Comparison of ENCODE assay signal across 19 cellular contexts in genomic region chr19:51586103-51586728, GRCh38. TPM values are rescaled to one million over a fixed set of nuclear protein-coding genes. Genes with fewer than 3 reads are reported as not detected.
DNase-seq lines count a peak whose midpoint lies in the region; ATAC-seq and TF ChIP-seq lines count a peak whose summit lies in the region.
"Had no signal": no experiment of that assay in that cellular context is flagged by ENCODE, and none has a peak within 500 bp of the region (broad histone marks: within the 10 kb centered on the region; RNA-seq: fewer than 3 reads in every experiment).

No MANE protein-coding gene starts in this region.

- TF ChIP-seq CTCF in IMR-90 (conservative IDR thresholded peaks at IDR 0.05; ENCODE audit: low read depth, low read length) (no peak), endothelial cell (IDR thresholded peaks at IDR 0.05; ENCODE audit: unreplicated experiment) (no peak)

- H2BK20ac ChIP-seq in IMR-90 (ENCODE audit: low read depth, low read length), result no peak overlapping the region

- no peak overlapping the region for H3K4ac ChIP-seq in IMR-90 (ENCODE audit: low read depth, low read length)

- H3K9me1 ChIP-seq in IMR-90 (ENCODE audit: insufficient read depth, low read length), result no peaks in the 10 kb centered on the region

- no peak overlapping the region for H3K56ac ChIP-seq in IMR-90 (ENCODE audit: extremely low read depth, insufficient read depth, low read length)

- H3K18ac ChIP-seq in IMR-90 (ENCODE audit: low read depth, low read length), result no peak overlapping the region

- H3K27me3 Mint-ChIP-seq in endothelial cell (ENCODE audit: unreplicated experiment), result no peaks in the 10 kb centered on the region

- in situ Hi-C loops in IMR-90 (cut with MboI; ENCODE audit: low sequenced_read_pairs), result no loop called here

- TF ChIP-seq RAD21 in IMR-90 (IDR thresholded peaks at IDR 0.05; ENCODE audit: low read length), result no peak

- no peak overlapping the region for H2AK9ac ChIP-seq in IMR-90 (replicated peaks; ENCODE audit: low read depth, low read length, poor library complexity)

- POLR2A ChIA-PET in IMR-90 (lab: Charles Lee; ENCODE audit: unreplicated experiment), result no interaction called here

- H4K20me1 ChIP-seq in IMR-90 (ENCODE audit: insufficient read depth, low read length), result no peaks in the 10 kb centered on the region

- no peak overlapping the region for H3K23ac ChIP-seq in IMR-90 (ENCODE audit: low read depth, low read length)

- no peaks in the 10 kb centered on the region for H3K4me1 Mint-ChIP-seq in endothelial cell (ENCODE audit: unreplicated experiment)
- H3K4me1 Mint-ChIP-seq: GM23338 had no signal

- no peak overlapping the region for H2AK5ac ChIP-seq in IMR-90 (ENCODE audit: low read depth, low read length)

- peaks cover 21% of the 10 kb centered on the region for H3K9me3 ChIP-seq in IMR-90 (ENCODE audit: control insufficient read depth, insufficient read depth, low read length)

- H2BK5ac ChIP-seq in IMR-90 (ENCODE audit: low read depth, low read length, poor library complexity, severe bottlenecking), result no peak overlapping the region

- H3K27ac Mint-ChIP-seq in endothelial cell (ENCODE audit: unreplicated experiment), result no peak overlapping the region
- H3K27ac Mint-ChIP-seq: GM23338 had no signal

- H3K27ac ChIP-seq in IMR-90 (ENCODE audit: insufficient read depth, low read length), result no peak overlapping the region
- H3K27ac ChIP-seq: 22Rv1, SJCRH30 had no signal

- H3K4me3 ChIP-seq in IMR-90 (ENCODE audit: insufficient read depth, low read depth, low read length), result no peak overlapping the region
- H3K4me3 ChIP-seq: GM23338, SJCRH30 had no signal

- H4K8ac ChIP-seq in IMR-90 (ENCODE audit: low read depth in 2 of 2, low read length in 2 of 2), result no peak overlapping the region

- no peak overlapping the region for H4K91ac ChIP-seq in IMR-90 (ENCODE audit: insufficient read depth, low read depth, low read length)

- dilution Hi-C loops in IMR-90 (cut with HindIII; ENCODE audit: low sequenced_read_pairs, unreplicated experiment), result no loop called here

- no peak overlapping the region for H2BK120ac ChIP-seq in IMR-90 (ENCODE audit: low read depth, low read length)

- no peak overlapping the region for H4K5ac ChIP-seq in IMR-90 (ENCODE audit: low read depth, low read length)

- H3K36me3 Mint-ChIP-seq in endothelial cell (ENCODE audit: low read depth, unreplicated experiment), result peaks cover 66% of the 10 kb centered on the region

- no peaks in the 10 kb centered on the region for H3K27me3 ChIP-seq in IMR-90 (ENCODE audit: control insufficient read depth, insufficient read depth, low read length)
- H3K27me3 ChIP-seq: SJCRH30 had no signal

- DNase-seq in NCI-H1436 (lab: John Stamatoyannopoulos, UW) (peak; percentile 16), NCI-H1436 treated with DMSO at 0.1 percent for 48 hours (lab: John Stamatoyannopoulos, UW) (no peak), IMR-90 (no peak), NOMO-1 treated with DMSO at 0.1 percent for 48 hours (lab: John Stamatoyannopoulos, UW; ENCODE audit: unreplicated experiment) (peak; percentile 88), endothelial cell (ENCODE audit: low spot score) (no peak), COR-L47 (lab: John Stamatoyannopoulos, UW) (no peak), HUDEP-2 (lab: John Stamatoyannopoulos, UW; ENCODE audit: unreplicated experiment in 76 of 76) (no peak)
- DNase-seq: C1 segment of cervical spinal cord, NCI-H1694, NCI-H2107, NCI-H446, NCI-H774, SJCRH30 had no signal

- ATAC-seq in IMR-90 (ENCODE audit: low read depth), result no peak
- ATAC-seq in HG03521 (IDR thresholded peaks at IDR 0.05; ENCODE audit: unreplicated experiment), result no peak
- ATAC-seq: GM23338 had no signal

- H2AFZ ChIP-seq in IMR-90 (replicated peaks; ENCODE audit: low read length, poor library complexity), result no peak overlapping the region
- H2AFZ ChIP-seq: GM23338 had no signal

- peak overlapping the region; percentile 82 for H3K4me3 Mint-ChIP-seq in endothelial cell (ENCODE audit: unreplicated experiment)
- H3K4me3 Mint-ChIP-seq: GM23338 had no signal

- peaks cover 1 to 5% of the 10 kb centered on the region in 2 experiments; a peak in 3 of 4 replicates for H3K79me1 ChIP-seq in IMR-90 (ENCODE audit: low read depth in 1 of 2, low read length in 2 of 2)

- CTCF ChIA-PET in IMR-90 (lab: Yijun Ruan, JAX), result no interaction called here

- no peak overlapping the region for H3K14ac ChIP-seq in IMR-90 (replicated peaks; ENCODE audit: low read depth, low read length)

- no peaks in the 10 kb centered on the region for H3K9me3 Mint-ChIP-seq in endothelial cell (ENCODE audit: unreplicated experiment)

- no peak overlapping the region for H3K9ac ChIP-seq in IMR-90 (ENCODE audit: low read depth, low read length)

- intact Hi-C loops in IMR-90 (cut with micrococcal nuclease), result no loop called here

- H2BK15ac ChIP-seq in IMR-90 (ENCODE audit: low read depth, low read length), result no peak overlapping the region

- H3K4me1 ChIP-seq in IMR-90 (ENCODE audit: control insufficient read depth, insufficient read depth, low read length), result no peaks in the 10 kb centered on the region
- H3K4me1 ChIP-seq: SJCRH30 had no signal

- H3K4me2 ChIP-seq in IMR-90 (ENCODE audit: low read depth, low read length), result no peak overlapping the region
- H3K4me2 ChIP-seq: GM23338 had no signal

- BruUV-seq in IMR-90 (replicated peaks; lab: Mats Ljungman, UMichigan), result no TSS peak

- no CpG with 5 or more reads among the region's 1 CpG for WGBS in IMR-90 (ENCODE audit: extremely low coverage in 2 of 2, insufficient read length in 1 of 2), 2 experiments

- no peak for TF ChIP-seq POLR2A in IMR-90 (IDR thresholded peaks at IDR 0.05; ENCODE audit: low read depth, low read length)

- H3K36me3 ChIP-seq in IMR-90 (ENCODE audit: control insufficient read depth, insufficient read depth, low read length), result peaks cover 30% of the 10 kb centered on the region

TF ChIP-seq in IMR-90, 13 proteins besides CTCF, POLR2A, EP300 and RAD21:
- no peak for TF ChIP-seq RFX5 (IDR thresholded peaks at IDR 0.05; ENCODE audit: low read depth, low read length)
- TF ChIP-seq USF2 (IDR thresholded peaks at IDR 0.05; ENCODE audit: low read depth, low read length), result no peak
- TF ChIP-seq BHLHE40 (IDR thresholded peaks at IDR 0.05; ENCODE audit: low read depth, low read length), result no peak
- TF ChIP-seq SMC3 (IDR thresholded peaks at IDR 0.05; ENCODE audit: low read depth, low read length), result no peak
- no peak for TF ChIP-seq RCOR1 (IDR thresholded peaks at IDR 0.05; ENCODE audit: insufficient replicate concordance, low read length)
- no peak for TF ChIP-seq MAZ (IDR thresholded peaks at IDR 0.05; ENCODE audit: borderline replicate concordance, low read depth, low read length)
- no peak for TF ChIP-seq FOS (IDR thresholded peaks at IDR 0.05; ENCODE audit: low read depth, low read length)
- no peak for TF ChIP-seq ELK1 (IDR thresholded peaks at IDR 0.05; ENCODE audit: borderline replicate concordance, low read depth, low read length)
- TF ChIP-seq CEBPB (IDR thresholded peaks at IDR 0.05; ENCODE audit: low read depth, low read length), result no peak
- no peak for TF ChIP-seq CHD1 (IDR thresholded peaks at IDR 0.05; ENCODE audit: low read depth, low read length)
- peak; percentile 93 for TF ChIP-seq NFE2L2 (IDR thresholded peaks at IDR 0.05; ENCODE audit: low read depth, low read length)
- TF ChIP-seq MXI1 (IDR thresholded peaks at IDR 0.05; ENCODE audit: borderline replicate concordance, low read depth, low read length), result no peak
- peak; percentile 97 for TF ChIP-seq MAFK (IDR thresholded peaks at IDR 0.05; ENCODE audit: low read depth, low read length)
TF ChIP-seq in IMR-90: peak in this region for 2.

RNA-seq across cellular contexts. Expression of gene ZNF175, which starts 15.1 kb away (rescaled TPM):
- 6.4 and 8.4 TPM in 2 replicates for total RNA-seq in IMR-90 (2012; rRNA removed)
- 3.3 and 3.6 TPM in 2 replicates for polyA plus RNA-seq in IMR-90 (2012; rRNA removed)
- polyA plus RNA-seq in IMR-90 (2012; cell fraction: cytosol; rRNA removed), result 0.65 and 0.84 TPM in 2 replicates
- polyA plus RNA-seq in IMR-90 (2012; cell fraction: nucleus; rRNA removed; ENCODE audit: low replicate concordance), result 4.6 and 15.9 TPM in 2 replicates
- 18.3 TPM for total RNA-seq in endothelial cell (ENCODE audit: unreplicated experiment)

RNA-seq across cellular contexts. Expression of gene SIGLEC5, which starts 44.0 kb away (rescaled TPM):
- not detected in 2 replicates for total RNA-seq in IMR-90 (2012; rRNA removed)
- polyA plus RNA-seq in IMR-90 (2012; rRNA removed), result not detected in 2 replicates
- polyA plus RNA-seq in IMR-90 (2012; cell fraction: cytosol; rRNA removed), result not detected in 2 replicates
- not detected in 2 replicates for polyA plus RNA-seq in IMR-90 (2012; cell fraction: nucleus; rRNA removed; ENCODE audit: low replicate concordance)
- not detected for total RNA-seq in endothelial cell (ENCODE audit: unreplicated experiment)
- total RNA-seq: G401, GM23338, OCI-LY7, RPMI7951, SJCRH30 had no signal
- polyA plus RNA-seq: GM23338 had no signal

RNA-seq across cellular contexts. Expression of gene SIGLEC6, which starts 54.7 kb away (rescaled TPM):
- total RNA-seq in IMR-90 (2012; rRNA removed) (not detected in 2 replicates), endothelial cell (ENCODE audit: unreplicated experiment) (not detected)
- polyA plus RNA-seq in IMR-90 (2012; rRNA removed), result not detected in 2 replicates
- polyA plus RNA-seq in IMR-90 (2012; cell fraction: cytosol; rRNA removed), result not detected in 2 replicates
- not detected in 2 replicates for polyA plus RNA-seq in IMR-90 (2012; cell fraction: nucleus; rRNA removed; ENCODE audit: low replicate concordance)
- total RNA-seq: G401, OCI-LY7, RPMI7951, SJCRH30 had no signal
- polyA plus RNA-seq: GM23338 had no signal

Comparison
In these comparisons a context has a peak if more than half of its experiments do, and no peak if none do; other contexts are left out.
1. DNase-seq: peak in NCI-H1436 (single experiment) and NOMO-1 treated with DMSO at 0.1 percent for 48 hours (single experiment); none in NCI-H1436 treated with DMSO at 0.1 percent for 48 hours (single experiment), IMR-90 (single experiment), endothelial cell (single experiment), COR-L47 (single experiment) and HUDEP-2 (0 of 76).